ENCODE assay signal across 8 cellular contexts in the genomic region with DNA sequence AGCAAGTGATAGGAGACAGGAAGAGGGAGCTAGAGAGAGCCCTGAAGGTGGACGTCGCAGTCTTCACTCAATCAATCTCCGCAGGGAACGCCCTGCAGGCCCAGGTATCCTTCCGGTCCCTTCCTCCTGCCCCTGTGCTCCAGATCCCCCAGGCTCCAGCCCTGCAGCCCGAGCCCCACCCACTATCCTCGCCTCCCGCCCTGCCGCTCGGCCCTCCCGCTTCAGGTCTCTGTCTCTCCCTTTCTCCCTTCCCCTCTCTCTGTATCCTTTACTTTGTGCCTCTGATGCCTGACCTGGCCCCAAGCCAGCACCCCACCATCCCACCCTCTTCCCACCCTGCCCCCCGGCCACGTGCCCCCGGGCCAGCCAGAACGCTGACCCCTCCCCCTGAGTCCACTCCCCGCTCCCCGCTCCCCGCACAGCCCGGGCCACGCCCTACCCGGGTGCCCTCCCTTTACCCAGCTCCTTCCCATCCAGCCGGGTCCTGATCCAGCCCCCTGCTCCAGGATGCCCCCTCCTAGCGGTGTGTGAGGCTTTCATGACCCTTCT.
A peak's percentile ranks its signal among the peaks of the same experiment; 100 is the strongest.
DNase-seq lines count a peak whose midpoint lies in the region; FAIRE-seq and TF ChIP-seq lines count a peak whose summit lies in the region.

No MANE protein-coding gene starts in this region.

- peaks cover 16% of the 10 kb centered on the region for H3K4me1 ChIP-seq in HAP-1

- no peak for FAIRE-seq in bronchial epithelial cell (lab: Jason Lieb, UNC)

- peak; percentile 13 to 24 for DNase-seq in activated CD4-positive, alpha-beta T cell treated with anti-CD3 and anti-CD28 coated beads for 24 hours (ENCODE audit: low read depth in 2 of 2)
- DNase-seq in activated CD4-positive, alpha-beta T cell treated with anti-CD3 and anti-CD28 coated beads for 1 hour, result no peak
- peak; percentile 90 to 92 for DNase-seq in HAP-1 (ENCODE audit: low spot score in 2 of 2)
- DNase-seq in MG63, result peak; percentile 83
- DNase-seq in SK-MEL-5 (ENCODE audit: low read depth, low spot score), result peak; percentile 68
- peak; percentile 77 for DNase-seq in bronchial epithelial cell (ENCODE audit: low read depth)
- DNase-seq in islet precursor cell, result peak; percentile 96
- peak; percentile 43 for DNase-seq in stimulated activated CD4-positive, alpha-beta T cell treated with anti-CD3 and anti-CD28 coated beads, Interleukin-1b, Interleukin-23, amount 100 ng/mL, for 48 hours

- TF ChIP-seq CTCF in bronchial epithelial cell (IDR thresholded peaks at IDR 0.05; ENCODE audit: insufficient read depth, low read length, severe bottlenecking), result peak; percentile 67

- H3K9me3 ChIP-seq in HAP-1 (no peaks in the 10 kb centered on the region), MG63 (no peaks in the 10 kb centered on the region)

- H3K27me3 ChIP-seq in HAP-1 (ENCODE audit: low read depth) (no peaks in the 10 kb centered on the region), MG63 (no peaks in the 10 kb centered on the region), bronchial epithelial cell (ENCODE audit: control insufficient read depth, insufficient read depth, low read length) (no peaks in the 10 kb centered on the region)

- in situ Hi-C loops in HAP-1 (cut with MboI; ENCODE audit: low sequenced_read_pairs), result loop anchor here (5.0 to 10.0 kb wide), 3 partner anchors 158 to 460 kb away; no protein-coding TSS in a partner anchor
- in situ Hi-C loops in SK-MEL-5 (cut with HindIII; ENCODE audit: low pct_unique_long_range_greater_than_20kb, low sequenced_read_pairs), result no loop called here

- no peaks in the 10 kb centered on the region for H3K36me3 ChIP-seq in HAP-1 (replicated peaks)
- peaks cover 12% of the 10 kb centered on the region for H3K36me3 ChIP-seq in MG63
- H3K36me3 ChIP-seq in bronchial epithelial cell (ENCODE audit: control insufficient read depth, insufficient read depth, low read length), result no peaks in the 10 kb centered on the region

- H3K4me3 ChIP-seq in HAP-1 (peak overlapping the region; percentile 52), MG63 (peak overlapping the region; percentile 61), bronchial epithelial cell (ENCODE audit: low read depth, low read length) (peak overlapping the region; percentile 78)
